ENCODE assay signal across 9 cellular contexts in genomic region chr12:112347521-112347920, GRCh38. TPM values are rescaled to one million over a fixed set of nuclear protein-coding genes. Genes with fewer than 3 reads are reported as not detected.
A peak's percentile ranks its signal among the peaks of the same experiment; 100 is the strongest.
DNase-seq lines count a peak whose midpoint lies in the region; ATAC-seq and TF ChIP-seq lines count a peak whose summit lies in the region.
"Had no signal": no experiment of that assay in that cellular context is flagged by ENCODE, and none has a peak within 500 bp of the region (broad histone marks: within the 10 kb centered on the region; RNA-seq: fewer than 3 reads in every experiment).

No MANE protein-coding gene starts in this region.

- H3K27ac Mint-ChIP-seq in glutamatergic neuron (ENCODE audit: unreplicated experiment): peak overlapping the region; percentile 62
- H3K27ac Mint-ChIP-seq in naive thymus-derived CD4-positive, alpha-beta T cell: no peak overlapping the region
- no peak overlapping the region for H3K27ac Mint-ChIP-seq in activated CD4-positive, alpha-beta T cell treated with anti-CD3 and anti-CD28 coated beads, Interleukin-2, amount 10 ng/mL, durations not matched to agents 7 days and 5 days

- H3K27me3 ChIP-seq in naive thymus-derived CD4-positive, alpha-beta T cell (ENCODE audit: control insufficient read depth in 2 of 2, insufficient read depth in 2 of 2, low read length in 2 of 2): no peaks in the 10 kb centered on the region
- H3K27me3 ChIP-seq: pancreas had no signal

- DNase-seq in Daoy (ENCODE audit: low read depth): peak; percentile 17
- DNase-seq in HFF-Myc (ENCODE audit: extremely low read depth, low read depth): peak; percentile 26
- peak; percentile 25 for DNase-seq in SHP77 treated with DMSO at 0.1 percent for 48 hours (lab: John Stamatoyannopoulos, UW)
- DNase-seq in glutamatergic neuron: no peak
- no peak for DNase-seq in naive thymus-derived CD4-positive, alpha-beta T cell
- no peak for DNase-seq in NCI-H526 (lab: John Stamatoyannopoulos, UW)
- DNase-seq in activated CD4-positive, alpha-beta T cell treated with anti-CD3 and anti-CD28 coated beads, Interleukin-2, amount 10 ng/mL, durations not matched to agents 7 days and 5 days: no peak
- DNase-seq: pancreas had no signal

- TF ChIP-seq CTCF in HFF-Myc (IDR thresholded peaks at IDR 0.05; ENCODE audit: low read depth, low read length, missing control alignments) (no peak), glutamatergic neuron (IDR thresholded peaks at IDR 0.05; ENCODE audit: partially characterized antibody, unreplicated experiment) (no peak)

- H3K9me3 ChIP-seq in naive thymus-derived CD4-positive, alpha-beta T cell (ENCODE audit: control insufficient read depth in 2 of 3, low read length in 3 of 3): no peaks in the 10 kb centered on the region
- H3K9me3 ChIP-seq: pancreas had no signal

- POLR2A ChIA-PET in naive thymus-derived CD4-positive, alpha-beta T cell (lab: Charles Lee): no interaction called here
- POLR2A ChIA-PET in activated CD4-positive, alpha-beta T cell treated with anti-CD3 and anti-CD28 coated beads, Interleukin-2, amount 10 ng/mL, durations not matched to agents 7 days and 5 days (lab: Charles Lee): no interaction called here

- no peaks in the 10 kb centered on the region for H3K4me1 ChIP-seq in naive thymus-derived CD4-positive, alpha-beta T cell (ENCODE audit: control insufficient read depth in 2 of 2, insufficient read depth in 2 of 2, low read length in 2 of 2)

- no peaks in the 10 kb centered on the region for H3K36me3 ChIP-seq in naive thymus-derived CD4-positive, alpha-beta T cell (ENCODE audit: control insufficient read depth in 2 of 3, insufficient read depth in 3 of 3, low read length in 3 of 3)
- H3K36me3 ChIP-seq: pancreas had no signal

- H3K4me1 Mint-ChIP-seq in glutamatergic neuron (ENCODE audit: low read depth, unreplicated experiment): peaks cover 30% of the 10 kb centered on the region
- H3K4me1 Mint-ChIP-seq in naive thymus-derived CD4-positive, alpha-beta T cell: peaks cover 6 to 61% (median 35%) of the 10 kb centered on the region in 7 donors
- H3K4me1 Mint-ChIP-seq in activated CD4-positive, alpha-beta T cell treated with anti-CD3 and anti-CD28 coated beads, Interleukin-2, amount 10 ng/mL, durations not matched to agents 7 days and 5 days: peaks cover 5% of the 10 kb centered on the region

- peaks cover 5% of the 10 kb centered on the region for H3K9me3 Mint-ChIP-seq in glutamatergic neuron (ENCODE audit: unreplicated experiment)
- H3K9me3 Mint-ChIP-seq in naive thymus-derived CD4-positive, alpha-beta T cell: no peaks in the 10 kb centered on the region
- H3K9me3 Mint-ChIP-seq in activated CD4-positive, alpha-beta T cell treated with anti-CD3 and anti-CD28 coated beads, Interleukin-2, amount 10 ng/mL, durations not matched to agents 7 days and 5 days: no peaks in the 10 kb centered on the region

- no peaks in the 10 kb centered on the region for H3K27me3 Mint-ChIP-seq in glutamatergic neuron (ENCODE audit: unreplicated experiment)
- no peaks in the 10 kb centered on the region for H3K27me3 Mint-ChIP-seq in naive thymus-derived CD4-positive, alpha-beta T cell
- no peaks in the 10 kb centered on the region for H3K27me3 Mint-ChIP-seq in activated CD4-positive, alpha-beta T cell treated with anti-CD3 and anti-CD28 coated beads, Interleukin-2, amount 10 ng/mL, durations not matched to agents 7 days and 5 days

- H3K27ac ChIP-seq in naive thymus-derived CD4-positive, alpha-beta T cell (ENCODE audit: low read depth, low read length): no peak overlapping the region
- H3K27ac ChIP-seq: pancreas had no signal

- peak overlapping the region; percentile 37 for H3K4me3 Mint-ChIP-seq in glutamatergic neuron (ENCODE audit: unreplicated experiment)
- H3K4me3 Mint-ChIP-seq in naive thymus-derived CD4-positive, alpha-beta T cell: no peak overlapping the region
- H3K4me3 Mint-ChIP-seq in activated CD4-positive, alpha-beta T cell treated with anti-CD3 and anti-CD28 coated beads, Interleukin-2, amount 10 ng/mL, durations not matched to agents 7 days and 5 days: no peak overlapping the region

- no peaks in the 10 kb centered on the region for H3K36me3 Mint-ChIP-seq in glutamatergic neuron (ENCODE audit: unreplicated experiment)
- peaks cover 0 to 4% (median 0%) of the 10 kb centered on the region in 5 donors for H3K36me3 Mint-ChIP-seq in naive thymus-derived CD4-positive, alpha-beta T cell
- H3K36me3 Mint-ChIP-seq in activated CD4-positive, alpha-beta T cell treated with anti-CD3 and anti-CD28 coated beads, Interleukin-2, amount 10 ng/mL, durations not matched to agents 7 days and 5 days (ENCODE audit: low read depth): no peaks in the 10 kb centered on the region

- CTCF ChIA-PET in naive thymus-derived CD4-positive, alpha-beta T cell (lab: Charles Lee): no interaction called here
- CTCF ChIA-PET in activated CD4-positive, alpha-beta T cell treated with anti-CD3 and anti-CD28 coated beads, Interleukin-2, amount 10 ng/mL, durations not matched to agents 7 days and 5 days (lab: Charles Lee): interaction anchor here (0.9 kb wide), 1 partner anchor 411 kb away, joined by 3 read pairs; no protein-coding TSS in a partner anchor

- ATAC-seq in HG02973 (IDR thresholded peaks at IDR 0.05; ENCODE audit: unreplicated experiment): no peak
- no peak for ATAC-seq in naive thymus-derived CD4-positive, alpha-beta T cell
- ATAC-seq: pancreas had no signal

- H3K4me3 ChIP-seq in HFF-Myc (replicated peaks; ENCODE audit: low read depth, low read length): no peak overlapping the region
- H3K4me3 ChIP-seq in naive thymus-derived CD4-positive, alpha-beta T cell (ENCODE audit: low read length): no peak overlapping the region
- H3K4me3 ChIP-seq: pancreas had no signal

- intact Hi-C loops in naive thymus-derived CD4-positive, alpha-beta T cell (cut with micrococcal nuclease): no loop called here

RNA-seq across cellular contexts. Expression of gene HECTD4, which starts 34.7 kb away (rescaled TPM):
- total RNA-seq in Daoy (2014; rRNA removed; shearing (Covaris generic)): 2.6 and 3.7 TPM in 2 replicates
- 261 TPM for total RNA-seq in glutamatergic neuron (ENCODE audit: unreplicated experiment)
- 10 to 100 TPM; 44.9 to 57.7 (median 51.4) TPM for total RNA-seq in naive thymus-derived CD4-positive, alpha-beta T cell
- polyA plus RNA-seq in naive thymus-derived CD4-positive, alpha-beta T cell: 1 to 10 TPM; 3.1 to 4.9 TPM
- total RNA-seq in activated CD4-positive, alpha-beta T cell treated with anti-CD3 and anti-CD28 coated beads, Interleukin-2, amount 10 ng/mL, durations not matched to agents 7 days and 5 days: 10 to 100 TPM; 43.2 to 44.7 TPM

Comparison
In these comparisons a context has a peak if more than half of its experiments do, and no peak if none do; other contexts are left out.
1. DNase-seq: peak in Daoy (single experiment), HFF-Myc (single experiment) and SHP77 treated with DMSO at 0.1 percent for 48 hours (single experiment); none in glutamatergic neuron (single experiment), naive thymus-derived CD4-positive, alpha-beta T cell (0 of 9), NCI-H526 (0 of 2) and activated CD4-positive, alpha-beta T cell treated with anti-CD3 and anti-CD28 coated beads, Interleukin-2, amount 10 ng/mL, durations not matched to agents 7 days and 5 days (single experiment).